In the genomic region with DNA sequence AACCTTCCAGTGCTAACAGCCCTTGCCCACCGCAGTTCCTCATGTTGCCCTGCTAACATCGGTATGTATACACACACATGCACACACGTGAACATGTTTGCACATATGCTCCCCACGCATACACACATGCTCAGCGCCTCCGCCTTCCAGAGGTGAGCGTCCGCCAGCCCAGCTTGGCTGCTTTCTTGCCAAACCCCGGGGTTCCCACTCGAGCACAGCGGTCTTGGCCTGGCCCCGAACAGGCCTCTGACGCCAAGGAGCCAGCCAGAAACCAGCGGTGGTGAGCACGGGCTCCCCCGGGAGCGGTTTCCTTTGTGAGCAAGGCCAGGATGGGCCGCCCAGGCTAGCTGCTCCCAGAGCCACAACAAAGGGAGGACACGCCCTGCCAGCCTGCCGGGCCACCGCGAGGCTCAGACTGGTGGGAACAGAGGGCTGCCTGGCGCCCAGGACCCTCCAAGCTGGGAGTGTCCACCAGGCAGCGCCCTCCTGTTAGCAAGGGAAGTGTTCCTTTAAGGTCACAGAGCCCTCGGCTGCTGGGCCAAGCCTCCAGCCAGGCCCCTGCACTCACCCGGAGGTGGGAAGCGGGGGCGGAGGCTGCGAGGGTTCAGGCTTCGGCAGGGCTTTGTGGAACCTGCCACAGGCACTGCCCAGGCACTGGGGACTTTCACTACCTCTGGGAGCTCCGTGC, we compare ENCODE assay signal across 7 cellular contexts.
DNase-seq lines count a peak whose midpoint lies in the region; ATAC-seq, FAIRE-seq and TF ChIP-seq lines count a peak whose summit lies in the region.

No MANE protein-coding gene starts in this region.

- TF ChIP-seq POLR2A in body of pancreas (IDR thresholded peaks at IDR 0.05) (no peak), transverse colon (IDR thresholded peaks at IDR 0.05) (no peak)

- intact Hi-C loops in body of pancreas (cut with DNase I): loop anchor here (5.0 kb wide), 1 partner anchor 62 kb away; no protein-coding TSS in a partner anchor
- intact Hi-C loops in kidney (cut with DNase I): no loop called here
- intact Hi-C loops in transverse colon (cut with DNase I; ENCODE audit: low total_unique reads): loop anchor here (5.0 kb wide), 1 partner anchor 1688 kb away; no protein-coding TSS in a partner anchor

- ATAC-seq in body of pancreas (peak; percentile 47), GM21447 (IDR thresholded peaks at IDR 0.05; ENCODE audit: unreplicated experiment) (no peak)

- H3K9me3 ChIP-seq in body of pancreas (no peaks in the 10 kb centered on the region), kidney (ENCODE audit: control insufficient read depth in 1 of 2, low read length in 2 of 2) (peaks cover 0 to 3% of the 10 kb centered on the region in 2 donors), transverse colon (no peaks in the 10 kb centered on the region)

- no peak for TF ChIP-seq EP300 in transverse colon (IDR thresholded peaks at IDR 0.05; ENCODE audit: low read depth)

- H3K27ac ChIP-seq in body of pancreas: peak overlapping the region in 2 of 4 donors; percentile 14 to 29
- peak overlapping the region; percentile 65 to 86 for H3K27ac ChIP-seq in kidney (ENCODE audit: low read depth in 2 of 2, low read length in 2 of 2)
- H3K27ac ChIP-seq in transverse colon: peak overlapping the region in 3 of 4 donors; percentile 38 to 43 (median 41)

- H3K27me3 ChIP-seq in body of pancreas: no peaks in the 10 kb centered on the region
- peaks cover 4% of the 10 kb centered on the region for H3K27me3 ChIP-seq in transverse colon

- in situ Hi-C loops in transverse colon (cut with MboI; ENCODE audit: low pct_ligation_motif_present in 1 of 4, low pct_unique_long_range_greater_than_20kb in 1 of 4, low sequenced_read_pairs in 3 of 4): no loop called here

- peaks cover 4% of the 10 kb centered on the region for H3K4me1 ChIP-seq in body of pancreas
- peaks cover 8 to 17% of the 10 kb centered on the region in 2 donors for H3K4me1 ChIP-seq in kidney (ENCODE audit: control insufficient read depth in 1 of 2, insufficient read depth in 1 of 2, low read depth in 1 of 2, low read length in 2 of 2)
- H3K4me1 ChIP-seq in transverse colon: peaks cover 0 to 12% (median 3%) of the 10 kb centered on the region in 4 donors

- no peak for FAIRE-seq in kidney (lab: Jason Lieb, UNC)

- no peak for TF ChIP-seq CTCF in body of pancreas (IDR thresholded peaks at IDR 0.05)
- no peak for TF ChIP-seq CTCF in kidney (IDR thresholded peaks at IDR 0.05; ENCODE audit: borderline replicate concordance, extremely low read depth, insufficient read depth)
- no peak for TF ChIP-seq CTCF in transverse colon (IDR thresholded peaks at IDR 0.05)

- H3K4me3 ChIP-seq in body of pancreas (no peak overlapping the region), kidney (ENCODE audit: low read length in 2 of 2) (no peak overlapping the region), transverse colon (no peak overlapping the region)

- H3K9ac ChIP-seq in kidney (ENCODE audit: low read length in 2 of 2): no peak overlapping the region

- DNase-seq in NCI-H128 (lab: John Stamatoyannopoulos, UW; ENCODE audit: unreplicated experiment): peak; percentile 73
- DNase-seq in body of pancreas: no peak
- peak; percentile 84 for DNase-seq in kidney
- no peak for DNase-seq in transverse colon
- DNase-seq in dedifferentiated amniotic fluid mesenchymal stem cell (ENCODE audit: extremely low spot score): no peak
- no peak for DNase-seq in stimulated activated CD4-positive, alpha-beta T cell treated with anti-CD3 and anti-CD28 coated beads, Interleukin-2, amount 100 ng/mL, for 24 hours

- H3K36me3 ChIP-seq in body of pancreas (replicated peaks in 1 of 2; ENCODE audit: insufficient read depth in 1 of 2, low read depth in 2 of 2): no peaks in the 10 kb centered on the region
- no peaks in the 10 kb centered on the region for H3K36me3 ChIP-seq in kidney (ENCODE audit: control insufficient read depth in 1 of 2, insufficient read depth in 2 of 2, low read length in 2 of 2)
- no peaks in the 10 kb centered on the region for H3K36me3 ChIP-seq in transverse colon

- 46 to 69% methylated on average over 7 to 29 of the region's 31 CpGs for WGBS in body of pancreas, 2 donors
- 34% methylated on average over 23 of the region's 31 CpGs; no CpG with 5 or more reads in 1 of the 2 donors for WGBS in transverse colon (ENCODE audit: low coverage in 1 of 2), 2 donors

Comparison
In these comparisons a context has a peak if more than half of its experiments do, and no peak if none do; other contexts are left out.
1. DNase-seq: peak in NCI-H128 (single experiment) and kidney (single experiment); none in body of pancreas (0 of 4), transverse colon (single experiment), dedifferentiated amniotic fluid mesenchymal stem cell (single experiment) and stimulated activated CD4-positive, alpha-beta T cell treated with anti-CD3 and anti-CD28 coated beads, Interleukin-2, amount 100 ng/mL, for 24 hours (0 of 2).